In genomic region chr18:44149706-44150105, GRCh38 we compare ENCODE assay signal across 17 cellular contexts.
A peak's percentile ranks its signal among the peaks of the same experiment; 100 is the strongest.
DNase-seq lines count a peak whose midpoint lies in the region; ATAC-seq and TF ChIP-seq lines count a peak whose summit lies in the region.
"Had no signal": no experiment of that assay in that cellular context is flagged by ENCODE, and none has a peak within 500 bp of the region (broad histone marks: within the 10 kb centered on the region; RNA-seq: fewer than 3 reads in every experiment).

No MANE protein-coding gene starts in this region.

- H3K36me3 ChIP-seq in left lung (no peaks in the 10 kb centered on the region), neural progenitor cell (no peaks in the 10 kb centered on the region)
- H3K36me3 ChIP-seq: ascending aorta, SJCRH30 had no signal

- intact Hi-C loops in left lung (cut with DNase I) = no loop called here

- DNase-seq in AG10803 (ENCODE audit: low read depth) (peak; percentile 48), M059J (ENCODE audit: low read depth) (peak; percentile 91), choroid plexus epithelial cell (ENCODE audit: low read depth) (peak; percentile 90), left lung (no peak), neural progenitor cell (ENCODE audit: low spot score) (no peak), NCI-H82 treated with DMSO at 0.1 percent for 48 hours (lab: John Stamatoyannopoulos, UW; ENCODE audit: unreplicated experiment) (no peak)
- no peak for DNase-seq in stimulated activated CD4-positive, alpha-beta T cell treated with anti-CD3 and anti-CD28 coated beads, Interleukin-4, amount 100 ng/mL, for 4 hours
- DNase-seq: activated T-cell treated with anti-CD3 and anti-CD28 coated beads for 4 hours; COR-L47; H9; NCI-H1417; NCI-H524; SJCRH30; stimulated activated naive CD4-positive, alpha-beta T cell had no signal

- no peaks in the 10 kb centered on the region for H3K36me3 Mint-ChIP-seq in neural progenitor cell
- H3K36me3 Mint-ChIP-seq: WTC11 had no signal

- H3K27ac ChIP-seq in left lung (no peak overlapping the region), neural progenitor cell (no peak overlapping the region)
- H3K27ac ChIP-seq: ascending aorta, SJCRH30 had no signal

- H4K20me1 ChIP-seq in neural progenitor cell (ENCODE audit: low read depth) = no peaks in the 10 kb centered on the region

- H3K9me3 ChIP-seq in left lung (peaks cover 0 to 2% of the 10 kb centered on the region in 2 donors), neural progenitor cell (ENCODE audit: low read depth) (no peaks in the 10 kb centered on the region)
- H3K9me3 ChIP-seq: ascending aorta, SJCRH30 had no signal

- H3K4me3 ChIP-seq in AG10803 (ENCODE audit: low read length) = no peak overlapping the region
- no peak overlapping the region for H3K4me3 ChIP-seq in choroid plexus epithelial cell (ENCODE audit: low read depth, low read length)
- no peak overlapping the region for H3K4me3 ChIP-seq in left lung
- H3K4me3 ChIP-seq in neural progenitor cell = no peak overlapping the region
- H3K4me3 ChIP-seq: ascending aorta, SJCRH30 had no signal

- H3K27me3 ChIP-seq in left lung = no peaks in the 10 kb centered on the region
- no peaks in the 10 kb centered on the region for H3K27me3 ChIP-seq in neural progenitor cell
- H3K27me3 ChIP-seq: ascending aorta, SJCRH30 had no signal

- no peaks in the 10 kb centered on the region for H3K9me3 Mint-ChIP-seq in neural progenitor cell
- H3K9me3 Mint-ChIP-seq: H9, WTC11 had no signal

- H3K4me1 ChIP-seq in left lung = no peaks in the 10 kb centered on the region
- no peaks in the 10 kb centered on the region for H3K4me1 ChIP-seq in neural progenitor cell
- H3K4me1 ChIP-seq: ascending aorta, SJCRH30 had no signal

- H3K79me2 ChIP-seq in neural progenitor cell (ENCODE audit: low read depth) = no peaks in the 10 kb centered on the region

- no peak for TF ChIP-seq CTCF in AG10803 (conservative IDR thresholded peaks at IDR 0.05; ENCODE audit: low read length)
- TF ChIP-seq CTCF in choroid plexus epithelial cell (conservative IDR thresholded peaks at IDR 0.05; ENCODE audit: low read depth, low read length) = no peak
- TF ChIP-seq CTCF in left lung (IDR thresholded peaks at IDR 0.05) = no peak
- TF ChIP-seq CTCF in neural progenitor cell (IDR thresholded peaks at IDR 0.05) = no peak

- ATAC-seq in left lung (peak; percentile 44), GM19463 (IDR thresholded peaks at IDR 0.05; ENCODE audit: unreplicated experiment) (no peak)
- ATAC-seq: WTC11 had no signal

- no peaks in the 10 kb centered on the region for H3K27me3 Mint-ChIP-seq in neural progenitor cell (ENCODE audit: insufficient read depth, low read depth)

- H3F3A ChIP-seq in neural progenitor cell (ENCODE audit: low read depth) = no peaks in the 10 kb centered on the region

- H3K9ac ChIP-seq in neural progenitor cell = no peak overlapping the region

- H3K4me1 Mint-ChIP-seq in neural progenitor cell = peaks cover 11% of the 10 kb centered on the region
- H3K4me1 Mint-ChIP-seq: H9, WTC11 had no signal

- H3K27ac Mint-ChIP-seq in neural progenitor cell = no peak overlapping the region
- H3K27ac Mint-ChIP-seq: H9, WTC11 had no signal

- H3K4me2 ChIP-seq in neural progenitor cell = no peak overlapping the region

- H3K4me3 Mint-ChIP-seq in neural progenitor cell = no peak overlapping the region
- H3K4me3 Mint-ChIP-seq: H9, WTC11 had no signal

- H2AFZ ChIP-seq in neural progenitor cell (replicated peaks) = no peak overlapping the region

Comparison
In these comparisons a context has a peak if more than half of its experiments do, and no peak if none do; other contexts are left out.
1. DNase-seq: peak in AG10803 (single experiment), M059J (single experiment) and choroid plexus epithelial cell (single experiment); none in left lung (0 of 2), neural progenitor cell (single experiment), stimulated activated CD4-positive, alpha-beta T cell treated with anti-CD3 and anti-CD28 coated beads, Interleukin-4, amount 100 ng/mL, for 4 hours (0 of 2) and NCI-H82 treated with DMSO at 0.1 percent for 48 hours (single experiment).